Comparison of ENCODE assay signal across 19 cellular contexts in the genomic region with DNA sequence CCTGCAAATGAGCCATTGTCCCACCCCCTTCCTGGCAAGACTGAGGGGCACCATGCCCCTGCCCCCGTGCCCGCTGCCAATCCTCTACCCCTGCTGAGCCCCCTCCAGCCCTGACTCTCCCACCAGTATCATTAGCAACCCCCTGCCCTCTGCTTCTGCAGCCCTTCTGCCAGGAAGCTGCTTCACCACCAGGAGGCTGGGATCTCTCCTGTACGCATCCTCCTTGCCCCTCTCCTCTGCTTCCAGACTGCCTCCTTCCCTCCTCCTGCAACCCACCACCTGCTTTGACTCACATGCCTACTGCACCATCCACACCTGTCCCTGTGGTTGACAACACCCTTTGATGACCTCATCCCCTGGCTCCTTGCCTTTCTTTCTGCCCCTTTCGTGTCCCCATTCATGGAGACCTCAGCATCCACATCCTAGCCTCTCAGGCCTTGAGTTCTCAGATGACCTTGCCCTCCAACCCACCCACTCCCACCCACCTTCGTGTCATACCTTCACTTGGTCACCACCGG. TPM values are rescaled to one million over a fixed set of nuclear protein-coding genes. Genes with fewer than 3 reads are reported as not detected.
"Had no signal": no experiment of that assay in that cellular context is flagged by ENCODE, and none has a peak within 500 bp of the region (broad histone marks: within the 10 kb centered on the region; RNA-seq: fewer than 3 reads in every experiment).

No MANE protein-coding gene starts in this region.

- H3K27ac ChIP-seq: left ventricle myocardium inferior, suprapubic skin had no signal

- ATAC-seq: activated CD8-positive, alpha-beta T cell treated with anti-CD3 and anti-CD28 coated beads for 36 hours; activated T-cell treated with anti-CD3 and anti-CD28 coated beads, Interleukin-2, amount 50 U/mL, for 4 hours; natural killer cell; right cardiac atrium; T-helper 17 cell had no signal

- H3K4me3 ChIP-seq: left ventricle myocardium inferior, smooth muscle cell, suprapubic skin had no signal

- H3K4me1 ChIP-seq: left ventricle myocardium inferior, suprapubic skin had no signal

- H3K4me2 ChIP-seq: smooth muscle cell had no signal

- H3K9me3 ChIP-seq: left ventricle myocardium inferior, suprapubic skin had no signal

- DNase-seq: activated CD4-positive, alpha-beta T cell treated with anti-CD3 and anti-CD28 coated beads for 4 hours; activated CD8-positive, alpha-beta T cell treated with anti-CD3 and anti-CD28 coated beads for 36 hours; activated effector memory CD4-positive, alpha-beta T cell treated with Interleukin-2 at 50 U/mL for 16 hours; activated T-cell treated with anti-CD3 and anti-CD28 coated beads, Interleukin-2, amount 50 U/mL, for 4 hours; hippocampal formation; kidney; left ventricle myocardium inferior; natural killer cell; right cardiac atrium; T-helper 17 cell; trophoblast cell had no signal

- H3K36me3 ChIP-seq: left ventricle myocardium inferior, suprapubic skin had no signal

RNA-seq across cellular contexts. Expression of gene PNPLA3, which starts 13.4 kb away (rescaled TPM):
- total RNA-seq: left ventricle myocardium inferior, T-helper 17 cell had no signal

RNA-seq across cellular contexts. Expression of gene PNPLA5, which starts 18.4 kb away (rescaled TPM):
- total RNA-seq: activated CD8-positive, alpha-beta T cell treated with anti-CD3 and anti-CD28 coated beads for 36 hours; activated T-cell treated with anti-CD3 and anti-CD28 coated beads, Interleukin-2, amount 50 U/mL, for 4 hours; cerebellum; dermis microvascular lymphatic vessel endothelial cell; glomerular endothelial cell; kidney; left ventricle myocardium inferior; mucosa of gallbladder; natural killer cell; progenitor cell of endocrine pancreas; right cardiac atrium; smooth muscle cell; T-helper 17 cell had no signal
- polyA plus RNA-seq: esophagus, right cardiac atrium, smooth muscle cell had no signal

RNA-seq across cellular contexts. Expression of gene SULT4A1, which starts 47.9 kb away (rescaled TPM):
- total RNA-seq: activated CD8-positive, alpha-beta T cell treated with anti-CD3 and anti-CD28 coated beads for 36 hours; activated T-cell treated with anti-CD3 and anti-CD28 coated beads, Interleukin-2, amount 50 U/mL, for 4 hours; dermis microvascular lymphatic vessel endothelial cell; natural killer cell; T-helper 17 cell had no signal
